In genomic region chr5:110751902-110752762, GRCh38 we compare ENCODE assay signal across 8 cellular contexts. TPM values are rescaled to one million over a fixed set of nuclear protein-coding genes. Genes with fewer than 3 reads are reported as not detected.
DNase-seq lines count a peak whose midpoint lies in the region; ATAC-seq and TF ChIP-seq lines count a peak whose summit lies in the region.

No MANE protein-coding gene starts in this region.

- no peak overlapping the region for H3K27ac ChIP-seq in vagina
- no peak overlapping the region for H3K27ac ChIP-seq in suprapubic skin

- H3K4me1 ChIP-seq in vagina (no peaks in the 10 kb centered on the region), suprapubic skin (no peaks in the 10 kb centered on the region)

- intact Hi-C loops in vagina (cut with DNase I) = no loop called here

- no peaks in the 10 kb centered on the region for H3K27me3 ChIP-seq in vagina
- no peaks in the 10 kb centered on the region for H3K27me3 ChIP-seq in suprapubic skin

- in situ Hi-C loops in astrocyte of the cerebellum (cut with HindIII; ENCODE audit: low sequenced_read_pairs) = no loop called here

- H3K4me3 ChIP-seq in astrocyte of the cerebellum (ENCODE audit: low read depth, low read length) = no peak overlapping the region
- no peak overlapping the region for H3K4me3 ChIP-seq in vagina
- H3K4me3 ChIP-seq in suprapubic skin = no peak overlapping the region

- TF ChIP-seq POLR2A in vagina (IDR thresholded peaks at IDR 0.05) (no peak), suprapubic skin (IDR thresholded peaks at IDR 0.05) (no peak)

- DNase-seq in ELR (ENCODE audit: low read depth) = peak; percentile 76
- peak; percentile 49 for DNase-seq in astrocyte of the cerebellum (ENCODE audit: low read depth)
- no peak for DNase-seq in NCI-H1105 treated with DMSO at 0.1 percent for 48 hours (lab: John Stamatoyannopoulos, UW)
- DNase-seq in vagina (ENCODE audit: extremely low spot score in 2 of 2) = no peak
- no peak for DNase-seq in SKM-1 treated with dmso at 0.1 percent for 144 hours (lab: John Stamatoyannopoulos, UW; ENCODE audit: unreplicated experiment)
- no peak for DNase-seq in suprapubic skin (ENCODE audit: low spot score in 2 of 2)

- no peak for TF ChIP-seq CTCF in astrocyte of the cerebellum (IDR thresholded peaks at IDR 0.05; ENCODE audit: low read depth, low read length, missing control alignments)
- no peak for TF ChIP-seq CTCF in vagina (IDR thresholded peaks at IDR 0.05)
- TF ChIP-seq CTCF in suprapubic skin (IDR thresholded peaks at IDR 0.05) = no peak

- WGBS in suprapubic skin = 75% methylated on average over 8 of the region's 8 CpGs

- H3K9me3 ChIP-seq in vagina (no peaks in the 10 kb centered on the region), suprapubic skin (no peaks in the 10 kb centered on the region)

- no peak for TF ChIP-seq EP300 in suprapubic skin (IDR thresholded peaks at IDR 0.05)

- H3K36me3 ChIP-seq in vagina (peaks cover 0 to 13% of the 10 kb centered on the region in 2 donors), suprapubic skin (peaks cover 54% of the 10 kb centered on the region)

- peak; percentile 99 for ATAC-seq in GM19455 (IDR thresholded peaks at IDR 0.05; ENCODE audit: unreplicated experiment)
- ATAC-seq in HG03342 (IDR thresholded peaks at IDR 0.05; ENCODE audit: unreplicated experiment) = peak; percentile 98

RNA-seq across cellular contexts. Expression of gene SLC25A46, which starts 13.3 kb away (rescaled TPM):
- total RNA-seq in vagina (44.9 TPM), suprapubic skin (10 to 100 TPM; 27.8 to 46.4 (median 45.4) TPM)

RNA-seq across cellular contexts. Expression of gene TMEM232, which starts 25.7 kb away (rescaled TPM):
- 4.2 TPM for total RNA-seq in vagina
- 1 to 10 TPM in 1 of 4 donors, under 1 TPM in 3; 0.76 to 1.9 (median 0.98) TPM for total RNA-seq in suprapubic skin

Comparison
In these comparisons a context has a peak if more than half of its experiments do, and no peak if none do; other contexts are left out.
1. DNase-seq: peak in ELR (single experiment) and astrocyte of the cerebellum (single experiment); none in NCI-H1105 treated with DMSO at 0.1 percent for 48 hours (single experiment), vagina (0 of 2), SKM-1 treated with dmso at 0.1 percent for 144 hours (single experiment) and suprapubic skin (0 of 2).